16 cellular contexts compared by ENCODE assay signal in genomic region chr15:63013052-63013808, GRCh38. TPM values are rescaled to one million over a fixed set of nuclear protein-coding genes. Genes with fewer than 3 reads are reported as not detected.
DNase-seq lines count a peak whose midpoint lies in the region; ATAC-seq lines count a peak whose summit lies in the region.
"Had no signal": no experiment of that assay in that cellular context is flagged by ENCODE, and none has a peak within 500 bp of the region (broad histone marks: within the 10 kb centered on the region; RNA-seq: fewer than 3 reads in every experiment).

No MANE protein-coding gene starts in this region.

- no peak for ATAC-seq in stimulated activated effector memory CD8-positive, alpha-beta T cell treated with anti-CD3 and anti-CD28 coated beads, Interleukin-12 subunit alpha, Interleukin-12 subunit beta, amount 100 ng/mL, for 72 hours
- no peak for ATAC-seq in HG03196 (IDR thresholded peaks at IDR 0.05; ENCODE audit: unreplicated experiment)
- ATAC-seq: GM12878 had no signal

- no peaks in the 10 kb centered on the region for H3K36me3 Mint-ChIP-seq in stimulated activated effector memory CD8-positive, alpha-beta T cell treated with anti-CD3 and anti-CD28 coated beads, Interleukin-12 subunit alpha, Interleukin-12 subunit beta, amount 100 ng/mL, for 72 hours
- H3K36me3 Mint-ChIP-seq: CD14-positive monocyte had no signal

- DNase-seq in AG08395 (ENCODE audit: low spot score) (peak; percentile 66), LoVo (ENCODE audit: low spot score) (peak; percentile 33), dedifferentiated amniotic fluid mesenchymal stem cell (ENCODE audit: extremely low spot score) (peak; percentile 44), kidney glomerular epithelial cell (lab: John Stamatoyannopoulos, UW) (peak; percentile 45), caudate nucleus (lab: John Stamatoyannopoulos, UW) (no peak), occipital lobe (lab: John Stamatoyannopoulos, UW) (no peak)
- DNase-seq in stimulated activated effector memory CD8-positive, alpha-beta T cell treated with anti-CD3 and anti-CD28 coated beads, Interleukin-12 subunit alpha, Interleukin-12 subunit beta, amount 100 ng/mL, for 72 hours (ENCODE audit: low spot score in 2 of 2): no peak
- DNase-seq: activated B cell treated with CpG ODN at 0.5 μM for 24 hours; activated naive CD4-positive, alpha-beta T cell treated with anti-CD3 and anti-CD28 coated beads for 36 hours; foreskin melanocyte; NCI-H1048; stimulated activated CD4-positive, alpha-beta T cell treated with anti-CD3 and anti-CD28 coated beads, Interleukin-1b, Interleukin-23, amount 100 ng/mL, for 48 hours had no signal

- H3K9me3 Mint-ChIP-seq in stimulated activated effector memory CD8-positive, alpha-beta T cell treated with anti-CD3 and anti-CD28 coated beads, Interleukin-12 subunit alpha, Interleukin-12 subunit beta, amount 100 ng/mL, for 72 hours: no peaks in the 10 kb centered on the region
- H3K9me3 Mint-ChIP-seq: activated B cell treated with CpG ODN at 0.5 μM for 24 hours; activated naive CD4-positive, alpha-beta T cell treated with anti-CD3 and anti-CD28 coated beads for 36 hours had no signal

- H3K4me3 Mint-ChIP-seq in stimulated activated effector memory CD8-positive, alpha-beta T cell treated with anti-CD3 and anti-CD28 coated beads, Interleukin-12 subunit alpha, Interleukin-12 subunit beta, amount 100 ng/mL, for 72 hours: no peak overlapping the region
- H3K4me3 Mint-ChIP-seq: activated B cell treated with CpG ODN at 0.5 μM for 24 hours; activated naive CD4-positive, alpha-beta T cell treated with anti-CD3 and anti-CD28 coated beads for 36 hours; CD14-positive monocyte had no signal

- no peak overlapping the region for H3K27ac ChIP-seq in caudate nucleus (ENCODE audit: low read depth, low read length)
- H3K27ac ChIP-seq: suprapubic skin had no signal

- peaks cover 8% of the 10 kb centered on the region for H3K4me1 Mint-ChIP-seq in stimulated activated effector memory CD8-positive, alpha-beta T cell treated with anti-CD3 and anti-CD28 coated beads, Interleukin-12 subunit alpha, Interleukin-12 subunit beta, amount 100 ng/mL, for 72 hours
- H3K4me1 Mint-ChIP-seq: activated B cell treated with CpG ODN at 0.5 μM for 24 hours had no signal

- no peak overlapping the region for H3K27ac Mint-ChIP-seq in stimulated activated effector memory CD8-positive, alpha-beta T cell treated with anti-CD3 and anti-CD28 coated beads, Interleukin-12 subunit alpha, Interleukin-12 subunit beta, amount 100 ng/mL, for 72 hours
- H3K27ac Mint-ChIP-seq: activated B cell treated with CpG ODN at 0.5 μM for 24 hours; activated naive CD4-positive, alpha-beta T cell treated with anti-CD3 and anti-CD28 coated beads for 36 hours had no signal

RNA-seq across cellular contexts. Expression of gene TPM1, which starts 29.3 kb away (rescaled TPM):
- total RNA-seq in occipital lobe: 101 TPM

Comparison
In these comparisons a context has a peak if more than half of its experiments do, and no peak if none do; other contexts are left out.
1. DNase-seq: peak in AG08395 (single experiment), LoVo (single experiment), dedifferentiated amniotic fluid mesenchymal stem cell (single experiment) and kidney glomerular epithelial cell (single experiment); none in stimulated activated effector memory CD8-positive, alpha-beta T cell treated with anti-CD3 and anti-CD28 coated beads, Interleukin-12 subunit alpha, Interleukin-12 subunit beta, amount 100 ng/mL, for 72 hours (0 of 2), caudate nucleus (0 of 61) and occipital lobe (single experiment).